In the genomic region with DNA sequence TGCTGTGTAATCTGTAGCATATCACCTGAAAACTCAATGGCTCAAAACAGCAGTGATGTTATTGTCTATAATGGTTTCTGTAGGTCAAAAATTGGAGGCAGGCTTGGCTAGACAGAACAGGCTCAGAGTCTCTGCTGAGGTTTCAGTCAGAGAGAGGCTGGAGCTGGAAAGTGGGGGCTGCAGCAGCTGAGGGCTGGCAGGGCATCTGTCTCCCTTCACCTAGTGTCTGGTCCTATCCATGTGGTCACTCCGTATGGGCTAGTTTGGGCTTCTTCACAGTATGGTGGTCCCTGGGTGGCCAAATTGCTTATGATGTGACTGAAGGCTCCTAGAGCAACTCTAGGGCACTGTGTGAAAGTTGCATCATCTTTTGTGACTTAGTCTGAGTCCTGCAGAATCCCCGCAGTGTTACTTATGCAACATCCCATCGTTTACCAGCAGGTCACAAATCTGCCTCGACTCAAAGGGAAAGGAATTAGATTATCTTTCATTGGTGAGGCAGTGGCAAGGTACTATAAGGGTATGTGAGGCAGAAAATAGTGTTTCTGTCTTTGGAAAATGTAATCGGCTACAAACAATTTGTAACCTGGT, we compare ENCODE assay signal across 23 cellular contexts.
A peak's percentile ranks its signal among the peaks of the same experiment; 100 is the strongest.
DNase-seq lines count a peak whose midpoint lies in the region; ATAC-seq and TF ChIP-seq lines count a peak whose summit lies in the region.
"Had no signal": no experiment of that assay in that cellular context is flagged by ENCODE, and none has a peak within 500 bp of the region (broad histone marks: within the 10 kb centered on the region; RNA-seq: fewer than 3 reads in every experiment).

No MANE protein-coding gene starts in this region.

- H3K9ac ChIP-seq in neural progenitor cell = no peak overlapping the region
- H3K9ac ChIP-seq: BLaER1 treated with 17β-estradiol and CSF1 and Interleukin-3, amounts not matched to agents 10 nM and 100 nM had no signal

- H3K27me3 ChIP-seq in breast epithelium = no peaks in the 10 kb centered on the region
- H3K27me3 ChIP-seq in neural progenitor cell = no peaks in the 10 kb centered on the region
- H3K27me3 ChIP-seq: BLaER1 treated with 17β-estradiol and CSF1 and Interleukin-3, amounts not matched to agents 10 nM and 100 nM; SJSA1 had no signal

- no peaks in the 10 kb centered on the region for H3K9me3 ChIP-seq in breast epithelium
- no peaks in the 10 kb centered on the region for H3K9me3 ChIP-seq in neural progenitor cell (ENCODE audit: low read depth)
- H3K9me3 ChIP-seq: BLaER1 treated with 17β-estradiol and CSF1 and Interleukin-3, amounts not matched to agents 10 nM and 100 nM; SJSA1 had no signal

- H3K27ac Mint-ChIP-seq in MCF 10A (ENCODE audit: low read depth, unreplicated experiment) (no peak overlapping the region), neural progenitor cell (no peak overlapping the region)
- H3K27ac Mint-ChIP-seq in effector memory CD8-positive, alpha-beta T cell = no peak overlapping the region
- H3K27ac Mint-ChIP-seq: CD4-positive, alpha-beta T cell had no signal

- no peaks in the 10 kb centered on the region for H3F3A ChIP-seq in neural progenitor cell (ENCODE audit: low read depth)

- H3K36me3 ChIP-seq in breast epithelium = no peaks in the 10 kb centered on the region
- H3K36me3 ChIP-seq in neural progenitor cell = no peaks in the 10 kb centered on the region
- H3K36me3 ChIP-seq: BLaER1 treated with 17β-estradiol and CSF1 and Interleukin-3, amounts not matched to agents 10 nM and 100 nM; SJSA1 had no signal

- intact Hi-C loops in MCF 10A (cut with micrococcal nuclease) = no loop called here
- intact Hi-C loops in breast epithelium (cut with DNase I; ENCODE audit: low total_unique reads) = no loop called here

- H4K20me1 ChIP-seq in neural progenitor cell (ENCODE audit: low read depth) = no peaks in the 10 kb centered on the region
- H4K20me1 ChIP-seq: BLaER1 treated with 17β-estradiol and CSF1 and Interleukin-3, amounts not matched to agents 10 nM and 100 nM had no signal

- CTCF ChIA-PET in MCF 10A (lab: Yijun Ruan, JAX) = no interaction called here

- no peak overlapping the region for H3K27ac ChIP-seq in breast epithelium
- no peak overlapping the region for H3K27ac ChIP-seq in neural progenitor cell
- H3K27ac ChIP-seq: BLaER1 treated with 17β-estradiol and CSF1 and Interleukin-3, amounts not matched to agents 10 nM and 100 nM; SJSA1 had no signal

- peak overlapping the region; percentile 73 for H2AFZ ChIP-seq in neural progenitor cell (replicated peaks)

- H3K4me3 ChIP-seq in breast epithelium = no peak overlapping the region
- no peak overlapping the region for H3K4me3 ChIP-seq in neural progenitor cell
- H3K4me3 ChIP-seq: BLaER1 treated with 17β-estradiol and CSF1 and Interleukin-3, amounts not matched to agents 10 nM and 100 nM; SJSA1 had no signal

- H3K4me1 Mint-ChIP-seq in MCF 10A (ENCODE audit: insufficient read depth, unreplicated experiment) (no peaks in the 10 kb centered on the region), neural progenitor cell (peaks cover 2% of the 10 kb centered on the region)
- H3K4me1 Mint-ChIP-seq in effector memory CD8-positive, alpha-beta T cell (ENCODE audit: low read depth in 2 of 2) = no peaks in the 10 kb centered on the region

- H3K27me3 Mint-ChIP-seq in MCF 10A (ENCODE audit: insufficient read depth, unreplicated experiment) = peaks cover 11% of the 10 kb centered on the region
- peaks cover 2% of the 10 kb centered on the region for H3K27me3 Mint-ChIP-seq in neural progenitor cell (ENCODE audit: insufficient read depth, low read depth)
- no peaks in the 10 kb centered on the region for H3K27me3 Mint-ChIP-seq in effector memory CD8-positive, alpha-beta T cell
- H3K27me3 Mint-ChIP-seq: CD4-positive, alpha-beta T cell had no signal

- H3K4me3 Mint-ChIP-seq in MCF 10A (ENCODE audit: unreplicated experiment) (no peak overlapping the region), neural progenitor cell (no peak overlapping the region)
- no peak overlapping the region for H3K4me3 Mint-ChIP-seq in effector memory CD8-positive, alpha-beta T cell
- H3K4me3 Mint-ChIP-seq: CD4-positive, alpha-beta T cell had no signal

- POLR2A ChIA-PET in MCF 10A (lab: Yijun Ruan, JAX) = no interaction called here

- H3K4me1 ChIP-seq in breast epithelium (no peaks in the 10 kb centered on the region), neural progenitor cell (peaks cover 9% of the 10 kb centered on the region)
- H3K4me1 ChIP-seq: BLaER1 treated with 17β-estradiol and CSF1 and Interleukin-3, amounts not matched to agents 10 nM and 100 nM; SJSA1 had no signal

- ATAC-seq in effector memory CD8-positive, alpha-beta T cell (replicated peaks) = no peak
- ATAC-seq in HG02759 (IDR thresholded peaks at IDR 0.05; ENCODE audit: unreplicated experiment) = no peak
- ATAC-seq: PC-3, Right ventricle myocardium inferior had no signal

- H3K79me2 ChIP-seq in neural progenitor cell (ENCODE audit: low read depth) = no peaks in the 10 kb centered on the region

- no TSS peak for BruUV-seq in MCF 10A (replicated peaks; lab: Mats Ljungman, UMichigan)

- H3K36me3 Mint-ChIP-seq in MCF 10A (ENCODE audit: insufficient read depth, unreplicated experiment) (no peaks in the 10 kb centered on the region), neural progenitor cell (no peaks in the 10 kb centered on the region)
- no peaks in the 10 kb centered on the region for H3K36me3 Mint-ChIP-seq in effector memory CD8-positive, alpha-beta T cell (ENCODE audit: insufficient read depth)

- TF ChIP-seq CTCF in MCF 10A (IDR thresholded peaks at IDR 0.05; ENCODE audit: unreplicated experiment) = no peak
- TF ChIP-seq CTCF in breast epithelium (IDR thresholded peaks at IDR 0.05) = no peak
- TF ChIP-seq CTCF in neural progenitor cell (IDR thresholded peaks at IDR 0.05) = no peak

- TF ChIP-seq POLR2A in breast epithelium (IDR thresholded peaks at IDR 0.05) = no peak

- no peaks in the 10 kb centered on the region for H3K9me3 Mint-ChIP-seq in MCF 10A (ENCODE audit: unreplicated experiment)
- no peaks in the 10 kb centered on the region for H3K9me3 Mint-ChIP-seq in neural progenitor cell
- H3K9me3 Mint-ChIP-seq in effector memory CD8-positive, alpha-beta T cell = peaks cover 2 to 8% of the 10 kb centered on the region in 2 donors

- DNase-seq in MCF 10A (ENCODE audit: unreplicated experiment) = peak; percentile 7
- DNase-seq in breast epithelium (ENCODE audit: low spot score in 2 of 2) = no peak
- DNase-seq in ecto neural progenitor cell (ENCODE audit: low spot score) = peak; percentile 43
- peak; percentile 29 for DNase-seq in neural progenitor cell (ENCODE audit: low spot score)
- no peak for DNase-seq in effector memory CD8-positive, alpha-beta T cell
- no peak for DNase-seq in iPS-NIHi11 (ENCODE audit: low spot score)
- DNase-seq: AML-193; CD4-positive, alpha-beta T cell; DMS53; GOT3; HCEC 1CT; IMR-90; KG1; MM.1S; NCI-H2029; NCI-H226; NCI-H510A; NCI-H774; PC-3 had no signal

- H3K4me2 ChIP-seq in neural progenitor cell = no peak overlapping the region
- H3K4me2 ChIP-seq: BLaER1 treated with 17β-estradiol and CSF1 and Interleukin-3, amounts not matched to agents 10 nM and 100 nM had no signal

Comparison
In these comparisons a context has a peak if more than half of its experiments do, and no peak if none do; other contexts are left out.
1. DNase-seq: peak in MCF 10A (single experiment), ecto neural progenitor cell (single experiment) and neural progenitor cell (single experiment); none in breast epithelium (0 of 2), effector memory CD8-positive, alpha-beta T cell (0 of 3) and iPS-NIHi11 (single experiment).